Comparison of ENCODE assay signal across 16 cellular contexts in the genomic region with DNA sequence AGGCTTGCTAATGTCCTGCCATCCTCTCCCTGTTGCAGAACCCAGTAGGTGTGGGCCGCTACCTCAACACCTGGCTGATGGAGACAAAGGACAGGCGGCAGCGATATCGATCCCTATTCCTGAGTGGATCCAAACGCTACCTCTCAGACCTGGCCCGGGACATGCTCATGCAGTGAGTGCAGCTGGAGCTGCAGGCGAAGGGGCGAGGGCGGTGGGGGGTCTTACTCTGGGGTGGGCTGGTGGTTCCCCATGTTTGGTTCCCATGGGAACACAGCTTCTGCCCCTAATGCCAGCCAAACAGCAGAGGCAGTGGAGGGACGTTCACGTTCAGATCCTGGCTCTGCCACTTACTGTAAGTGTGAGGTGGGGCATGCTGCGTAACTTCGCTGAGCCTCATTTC. TPM values are rescaled to one million over a fixed set of nuclear protein-coding genes. Genes with fewer than 3 reads are reported as not detected.
A peak's percentile ranks its signal among the peaks of the same experiment; 100 is the strongest.
DNase-seq lines count a peak whose midpoint lies in the region; ATAC-seq and TF ChIP-seq lines count a peak whose summit lies in the region.
"Had no signal": no experiment of that assay in that cellular context is flagged by ENCODE, and none has a peak within 500 bp of the region (broad histone marks: within the 10 kb centered on the region; RNA-seq: fewer than 3 reads in every experiment).

No MANE protein-coding gene starts in this region.

- peaks cover 14% of the 10 kb centered on the region for H3K4me1 Mint-ChIP-seq in type B pancreatic cell (ENCODE audit: unreplicated experiment)
- H3K4me1 Mint-ChIP-seq in activated naive CD8-positive, alpha-beta T cell treated with anti-CD3 and anti-CD28 coated beads, Interleukin-2, amount 50 U/mL, for 24 hours: peaks cover 2% of the 10 kb centered on the region

- intact Hi-C loops in Right ventricle myocardium superior (cut with DNase I): loop anchor here (10.0 kb wide), 1 partner anchor 312 kb away; no protein-coding TSS in a partner anchor

- ATAC-seq in activated naive CD8-positive, alpha-beta T cell treated with anti-CD3 and anti-CD28 coated beads, Interleukin-2, amount 50 U/mL, for 24 hours: no peak
- no peak for ATAC-seq in Right ventricle myocardium superior (ENCODE audit: poor library complexity)
- ATAC-seq: A549 had no signal

- H3K36me3 Mint-ChIP-seq in type B pancreatic cell: no peaks in the 10 kb centered on the region
- H3K36me3 Mint-ChIP-seq in activated naive CD8-positive, alpha-beta T cell treated with anti-CD3 and anti-CD28 coated beads, Interleukin-2, amount 50 U/mL, for 24 hours (ENCODE audit: low read depth): no peaks in the 10 kb centered on the region

- DNase-seq in activated effector memory CD4-positive, alpha-beta T cell treated with anti-CD3 and anti-CD28 coated beads, Interleukin-2, amount 50 U/mL, for 16 hours: peak; percentile 59
- DNase-seq in activated effector memory CD4-positive, alpha-beta T cell treated with Interleukin-2 at 50 U/mL for 16 hours: no peak
- DNase-seq in islet precursor cell: peak; percentile 39
- peak; percentile 48 for DNase-seq in type B pancreatic cell (ENCODE audit: extremely low spot score, unreplicated experiment)
- DNase-seq in activated naive CD8-positive, alpha-beta T cell treated with anti-CD3 and anti-CD28 coated beads, Interleukin-2, amount 50 U/mL, for 24 hours: no peak
- DNase-seq in Right ventricle myocardium superior: no peak
- DNase-seq: BE2C; CD4-positive, alpha-beta memory T cell; COR-L47; DMS153; DMS79 treated with DMSO at 0.1 percent for 48 hours; EL; GM23248; H7 had no signal

- TF ChIP-seq CTCF in type B pancreatic cell (conservative IDR thresholded peaks at IDR 0.05): no peak

- H3K27ac Mint-ChIP-seq in type B pancreatic cell: no peak overlapping the region
- no peak overlapping the region for H3K27ac Mint-ChIP-seq in activated naive CD8-positive, alpha-beta T cell treated with anti-CD3 and anti-CD28 coated beads, Interleukin-2, amount 50 U/mL, for 24 hours

- H3K27me3 Mint-ChIP-seq in type B pancreatic cell: peaks cover 12% of the 10 kb centered on the region
- no peaks in the 10 kb centered on the region for H3K27me3 Mint-ChIP-seq in activated naive CD8-positive, alpha-beta T cell treated with anti-CD3 and anti-CD28 coated beads, Interleukin-2, amount 50 U/mL, for 24 hours
- H3K27me3 Mint-ChIP-seq: CD4-positive, alpha-beta memory T cell had no signal

- no peak overlapping the region for H3K4me3 Mint-ChIP-seq in type B pancreatic cell
- no peak overlapping the region for H3K4me3 Mint-ChIP-seq in activated naive CD8-positive, alpha-beta T cell treated with anti-CD3 and anti-CD28 coated beads, Interleukin-2, amount 50 U/mL, for 24 hours
- H3K4me3 Mint-ChIP-seq: CD4-positive, alpha-beta memory T cell had no signal

- no peaks in the 10 kb centered on the region for H3K9me3 Mint-ChIP-seq in type B pancreatic cell
- H3K9me3 Mint-ChIP-seq in activated naive CD8-positive, alpha-beta T cell treated with anti-CD3 and anti-CD28 coated beads, Interleukin-2, amount 50 U/mL, for 24 hours: no peaks in the 10 kb centered on the region
- H3K9me3 Mint-ChIP-seq: CD4-positive, alpha-beta memory T cell had no signal

RNA-seq across cellular contexts. Expression of gene TTC22, which starts 15.8 kb away (rescaled TPM):
- total RNA-seq in type B pancreatic cell (ENCODE audit: low replicate concordance) (7.0 and 12.4 TPM in 2 replicates), Right ventricle myocardium superior (not detected)
- total RNA-seq: GM23248, HT1080 had no signal

RNA-seq across cellular contexts. Expression of gene PARS2, which starts 52.6 kb away (rescaled TPM):
- total RNA-seq in type B pancreatic cell (ENCODE audit: low replicate concordance) (9.5 and 10.2 TPM in 2 replicates), Right ventricle myocardium superior (4.0 TPM)

Comparison
In these comparisons a context has a peak if more than half of its experiments do, and no peak if none do; other contexts are left out.
1. DNase-seq: peak in activated effector memory CD4-positive, alpha-beta T cell treated with anti-CD3 and anti-CD28 coated beads, Interleukin-2, amount 50 U/mL, for 16 hours (single experiment), islet precursor cell (single experiment) and type B pancreatic cell (single experiment); none in activated effector memory CD4-positive, alpha-beta T cell treated with Interleukin-2 at 50 U/mL for 16 hours (single experiment), activated naive CD8-positive, alpha-beta T cell treated with anti-CD3 and anti-CD28 coated beads, Interleukin-2, amount 50 U/mL, for 24 hours (single experiment) and Right ventricle myocardium superior (single experiment).